In the genomic region with DNA sequence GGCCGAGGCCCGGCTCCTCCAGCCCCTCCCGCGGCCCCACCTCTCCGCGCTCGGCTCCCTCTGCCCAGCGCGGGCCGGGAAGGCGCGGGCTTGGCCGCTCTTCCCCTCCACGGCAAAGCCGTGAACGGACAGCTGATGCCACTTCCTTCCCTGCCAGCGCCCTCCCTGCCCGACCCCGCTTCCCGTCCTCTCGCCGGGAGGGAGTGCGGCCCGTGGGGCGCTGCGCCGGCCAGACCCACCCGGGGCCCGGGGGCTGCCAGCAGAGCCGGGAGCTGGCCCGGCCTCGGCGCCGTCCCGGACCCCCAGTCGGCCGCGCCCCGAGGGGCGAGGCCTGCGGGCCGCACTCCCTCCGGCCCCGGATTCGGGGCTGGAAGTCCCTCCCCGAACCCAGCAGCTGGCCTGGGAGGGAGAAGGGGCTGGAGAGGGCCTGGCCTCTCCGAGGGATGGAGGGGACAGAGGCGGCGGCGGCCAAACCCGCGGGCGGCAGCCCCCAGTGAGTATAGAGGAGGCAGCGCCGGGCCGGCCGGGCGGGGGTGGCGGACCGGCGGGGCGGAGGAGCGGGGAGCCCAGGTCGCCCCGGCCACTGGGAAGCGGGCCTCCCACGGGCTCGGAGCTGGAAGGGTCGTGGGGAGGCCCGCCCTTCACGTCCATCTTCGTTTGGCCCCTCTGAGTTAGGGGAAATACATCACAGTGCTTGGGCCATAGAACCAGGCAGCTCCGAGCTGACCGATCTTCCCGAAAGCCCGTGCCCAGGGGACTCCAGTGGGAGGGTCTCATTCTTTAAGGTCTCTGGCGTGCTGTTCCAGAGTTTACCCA, we compare ENCODE assay signal across 8 cellular contexts. TPM values are rescaled to one million over a fixed set of nuclear protein-coding genes. Genes with fewer than 3 reads are reported as not detected.
DNase-seq lines count a peak whose midpoint lies in the region; ATAC-seq lines count a peak whose summit lies in the region.

A gene with protein sequence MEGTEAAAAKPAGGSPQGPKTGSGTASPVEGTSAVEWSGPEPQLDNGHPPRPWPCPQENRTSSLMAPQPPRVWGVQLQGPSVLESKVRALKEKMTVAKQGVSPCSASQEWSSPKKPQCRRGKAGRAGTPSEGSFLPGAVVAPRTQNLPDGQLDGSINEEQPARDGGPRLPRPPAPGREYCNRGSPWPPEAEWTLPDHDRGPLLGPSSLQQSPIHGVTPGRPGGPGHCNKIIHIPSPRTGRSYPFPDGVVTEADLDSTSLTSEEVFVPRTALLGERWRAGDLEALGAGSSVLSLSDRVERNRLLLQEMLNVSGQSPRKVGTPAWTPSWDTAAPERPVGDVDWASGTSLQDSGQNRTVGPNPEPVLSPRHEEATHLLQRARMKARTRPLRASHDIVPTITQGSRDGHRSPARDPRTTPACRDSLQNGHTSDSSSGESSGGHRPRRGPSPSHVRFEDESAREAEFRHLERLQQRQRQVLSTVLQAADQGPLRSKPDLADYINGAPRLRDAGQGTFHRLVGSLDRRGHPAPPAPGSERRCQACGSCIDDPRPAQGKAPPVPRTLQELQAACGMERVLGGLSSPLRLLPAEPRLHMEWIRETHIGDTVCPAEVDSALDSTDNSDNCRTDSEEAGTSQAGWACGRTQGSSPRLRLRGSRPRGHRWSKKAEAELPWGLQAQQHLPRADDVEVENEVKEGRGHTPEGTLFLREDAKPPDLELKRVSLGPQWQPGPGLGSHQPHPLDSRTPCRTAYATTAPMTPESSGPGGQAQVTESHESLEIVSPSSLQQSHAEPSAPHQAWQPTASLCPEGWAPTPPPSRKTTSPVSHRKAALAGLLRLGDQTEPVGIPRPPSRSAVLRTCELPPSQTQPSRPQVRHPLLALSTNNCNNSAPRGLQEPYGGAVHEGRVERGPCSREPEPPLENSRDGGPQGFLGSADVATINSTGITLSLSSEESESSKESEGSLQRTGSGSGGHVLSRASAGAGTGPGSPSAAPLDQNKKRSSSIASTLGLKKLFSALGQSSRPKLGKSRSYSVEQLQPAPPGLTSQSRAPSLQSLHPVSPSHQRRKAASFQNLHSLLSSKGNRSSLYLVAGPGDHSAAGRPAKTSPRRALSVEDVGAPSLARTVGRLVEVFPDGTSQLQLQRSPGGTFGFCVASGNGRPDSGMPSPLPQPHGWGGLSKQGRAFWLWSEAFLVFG (plus strand): TSS at position 97 of the 816 bp plus-strand sequence. CDS start 347 bp downstream, at position 444.

- H4K8ac ChIP-seq in neuronal stem cell (ENCODE audit: low read depth, low read length): no peak within 1 kb of the TSS

- DNase-seq in activated T-cell treated with anti-CD3 and anti-CD28 coated beads, Interleukin-2, amount 50 U/mL, for 4 hours: no peak
- DNase-seq in activated T-cell treated with anti-CD3 and anti-CD28 coated beads for 4 hours (no peak), glomerular visceral epithelial cell (ENCODE audit: extremely low spot score) (peak; percentile 67), neuronal stem cell (ENCODE audit: low spot score) (peak; percentile 47), NCI-H1048 (lab: John Stamatoyannopoulos, UW) (no peak), RKO (ENCODE audit: low spot score) (no peak)
- DNase-seq in activated CD4-positive, alpha-beta memory T cell treated with anti-CD3 and anti-CD28 coated beads for 36 hours: no peak
- no peak for DNase-seq in stimulated activated naive CD4-positive, alpha-beta T cell (lab: John Stamatoyannopoulos, UW)

- peak within 1 kb of the TSS; percentile 97 for H3K18ac ChIP-seq in neuronal stem cell (ENCODE audit: low read length)

- H2BK15ac ChIP-seq in neuronal stem cell (ENCODE audit: low read length): peak within 1 kb of the TSS; percentile 98

- H2BK5ac ChIP-seq in neuronal stem cell (ENCODE audit: low read length): no peak within 1 kb of the TSS

- H3K9me3 ChIP-seq in neuronal stem cell (replicated peaks in 1 of 2; ENCODE audit: control insufficient read depth in 2 of 2, insufficient read depth in 1 of 2, low read depth in 1 of 2, low read length in 2 of 2): peaks cover 0 to 4% of the 10 kb centered on the region in 2 donors

- no peaks in the 10 kb centered on the region for H3K79me1 ChIP-seq in neuronal stem cell (ENCODE audit: low read depth, low read length)

- CTCF ChIA-PET in activated CD4-positive, alpha-beta memory T cell treated with anti-CD3 and anti-CD28 coated beads for 36 hours (lab: Charles Lee): interaction anchor here (0.6 to 0.7 kb wide), 2 partner anchors 257 to 726 kb away, joined by 3 read pairs; no protein-coding TSS in a partner anchor

- no peak within 1 kb of the TSS for H3K4ac ChIP-seq in neuronal stem cell (ENCODE audit: low read length)

- H3K36me3 ChIP-seq in neuronal stem cell (replicated peaks in 1 of 2; ENCODE audit: control insufficient read depth in 2 of 2, insufficient read depth in 2 of 2, low read length in 2 of 2): no peaks in the 10 kb centered on the region

- peaks cover 10 to 14% of the 10 kb centered on the region in 2 donors for H3K4me1 ChIP-seq in neuronal stem cell (ENCODE audit: control insufficient read depth in 2 of 2, insufficient read depth in 1 of 2, low read depth in 1 of 2, low read length in 2 of 2)

- WGBS in neuronal stem cell (ENCODE audit: extremely low coverage in 2 of 2, insufficient read length in 2 of 2, insufficient replicate concordance in 1 of 2), 2 donors: no CpG with 5 or more reads among the region's 77 CpGs

- intact Hi-C loops in activated CD4-positive, alpha-beta memory T cell treated with anti-CD3 and anti-CD28 coated beads for 36 hours (cut with micrococcal nuclease): no loop called here

- peak within 1 kb of the TSS; percentile 41 to 86 for H3K4me3 ChIP-seq in neuronal stem cell (ENCODE audit: low read length in 2 of 2)

- no peaks in the 10 kb centered on the region for H3K36me3 Mint-ChIP-seq in activated T-cell treated with anti-CD3 and anti-CD28 coated beads, Interleukin-2, amount 50 U/mL, for 4 hours (ENCODE audit: insufficient read depth)
- no peaks in the 10 kb centered on the region for H3K36me3 Mint-ChIP-seq in activated CD4-positive, alpha-beta memory T cell treated with anti-CD3 and anti-CD28 coated beads for 36 hours

- peak within 1 kb of the TSS; percentile 39 for H2BK120ac ChIP-seq in neuronal stem cell (ENCODE audit: low read depth, low read length)

- peak within 1 kb of the TSS; percentile 79 for H2AFZ ChIP-seq in neuronal stem cell (ENCODE audit: low read length)

- H3K9me3 Mint-ChIP-seq in activated T-cell treated with anti-CD3 and anti-CD28 coated beads, Interleukin-2, amount 50 U/mL, for 4 hours: no peaks in the 10 kb centered on the region
- no peaks in the 10 kb centered on the region for H3K9me3 Mint-ChIP-seq in activated CD4-positive, alpha-beta memory T cell treated with anti-CD3 and anti-CD28 coated beads for 36 hours

- peaks cover 45% of the 10 kb centered on the region for H3K27me3 Mint-ChIP-seq in activated T-cell treated with anti-CD3 and anti-CD28 coated beads, Interleukin-2, amount 50 U/mL, for 4 hours (ENCODE audit: low read depth)
- peaks cover 28% of the 10 kb centered on the region for H3K27me3 Mint-ChIP-seq in activated CD4-positive, alpha-beta memory T cell treated with anti-CD3 and anti-CD28 coated beads for 36 hours

- H3K9ac ChIP-seq in neuronal stem cell (ENCODE audit: low read depth, low read length, poor library complexity): peak within 1 kb of the TSS; percentile 92

- H4K91ac ChIP-seq in neuronal stem cell (ENCODE audit: low read depth, low read length, poor library complexity): no peak within 1 kb of the TSS

- no peak within 1 kb of the TSS for H3K27ac ChIP-seq in neuronal stem cell (replicated peaks; ENCODE audit: low read length)

- peak within 1 kb of the TSS; percentile 81 for H3K4me2 ChIP-seq in neuronal stem cell (ENCODE audit: insufficient read depth, low read length, poor library complexity, severe bottlenecking)

- H3K4me1 Mint-ChIP-seq in activated T-cell treated with anti-CD3 and anti-CD28 coated beads, Interleukin-2, amount 50 U/mL, for 4 hours (ENCODE audit: low read depth): peaks cover 6% of the 10 kb centered on the region
- H3K4me1 Mint-ChIP-seq in activated CD4-positive, alpha-beta memory T cell treated with anti-CD3 and anti-CD28 coated beads for 36 hours (ENCODE audit: low read depth): peaks cover 9% of the 10 kb centered on the region

- H3K23ac ChIP-seq in neuronal stem cell (ENCODE audit: low read depth, low read length, poor library complexity): peak within 1 kb of the TSS; percentile 25

- POLR2A ChIA-PET in activated CD4-positive, alpha-beta memory T cell treated with anti-CD3 and anti-CD28 coated beads for 36 hours (lab: Charles Lee): no interaction called here

- peak within 1 kb of the TSS; percentile 51 for H3K4me3 Mint-ChIP-seq in activated T-cell treated with anti-CD3 and anti-CD28 coated beads, Interleukin-2, amount 50 U/mL, for 4 hours
- peak within 1 kb of the TSS; percentile 23 for H3K4me3 Mint-ChIP-seq in activated CD4-positive, alpha-beta memory T cell treated with anti-CD3 and anti-CD28 coated beads for 36 hours

- peak within 1 kb of the TSS; percentile 47 for H3K14ac ChIP-seq in neuronal stem cell (ENCODE audit: low read length)

- peaks cover 0 to 42% (median 8%) of the 10 kb centered on the region in 3 experiments for H3K27me3 ChIP-seq in neuronal stem cell (ENCODE audit: control insufficient read depth in 3 of 3, insufficient read depth in 3 of 3, low read depth in 1 of 3, low read length in 3 of 3)

- ATAC-seq in activated T-cell treated with anti-CD3 and anti-CD28 coated beads, Interleukin-2, amount 50 U/mL, for 4 hours: peak in 1 of 2 donors; percentile 32

- no peak within 1 kb of the TSS for H3K27ac Mint-ChIP-seq in activated CD4-positive, alpha-beta memory T cell treated with anti-CD3 and anti-CD28 coated beads for 36 hours

- peak within 1 kb of the TSS; percentile 60 for H2AK5ac ChIP-seq in neuronal stem cell (ENCODE audit: low read depth, low read length)

- H2BK12ac ChIP-seq in neuronal stem cell (ENCODE audit: low read length): no peak within 1 kb of the TSS

RNA-seq across cellular contexts. Expression of the gene that starts here (rescaled TPM):
- under 1 TPM; 0.10 to 0.16 (median 0.11) TPM for total RNA-seq in activated T-cell treated with anti-CD3 and anti-CD28 coated beads, Interleukin-2, amount 50 U/mL, for 4 hours
- total RNA-seq in activated CD4-positive, alpha-beta memory T cell treated with anti-CD3 and anti-CD28 coated beads for 36 hours: not detected
- polyA plus RNA-seq in neuronal stem cell (2013, experiment 1 of 2): 3.4 TPM
- 3.7 TPM for polyA plus RNA-seq in neuronal stem cell (2013, experiment 2 of 2)

Comparison
In these comparisons a context has a peak if more than half of its experiments do, and no peak if none do; other contexts are left out.
1. DNase-seq: peak in glomerular visceral epithelial cell (single experiment) and neuronal stem cell (single experiment); none in activated T-cell treated with anti-CD3 and anti-CD28 coated beads, Interleukin-2, amount 50 U/mL, for 4 hours (single experiment), activated T-cell treated with anti-CD3 and anti-CD28 coated beads for 4 hours (single experiment), activated CD4-positive, alpha-beta memory T cell treated with anti-CD3 and anti-CD28 coated beads for 36 hours (single experiment), NCI-H1048 (single experiment), stimulated activated naive CD4-positive, alpha-beta T cell (0 of 6) and RKO (single experiment).